In the genomic region with DNA sequence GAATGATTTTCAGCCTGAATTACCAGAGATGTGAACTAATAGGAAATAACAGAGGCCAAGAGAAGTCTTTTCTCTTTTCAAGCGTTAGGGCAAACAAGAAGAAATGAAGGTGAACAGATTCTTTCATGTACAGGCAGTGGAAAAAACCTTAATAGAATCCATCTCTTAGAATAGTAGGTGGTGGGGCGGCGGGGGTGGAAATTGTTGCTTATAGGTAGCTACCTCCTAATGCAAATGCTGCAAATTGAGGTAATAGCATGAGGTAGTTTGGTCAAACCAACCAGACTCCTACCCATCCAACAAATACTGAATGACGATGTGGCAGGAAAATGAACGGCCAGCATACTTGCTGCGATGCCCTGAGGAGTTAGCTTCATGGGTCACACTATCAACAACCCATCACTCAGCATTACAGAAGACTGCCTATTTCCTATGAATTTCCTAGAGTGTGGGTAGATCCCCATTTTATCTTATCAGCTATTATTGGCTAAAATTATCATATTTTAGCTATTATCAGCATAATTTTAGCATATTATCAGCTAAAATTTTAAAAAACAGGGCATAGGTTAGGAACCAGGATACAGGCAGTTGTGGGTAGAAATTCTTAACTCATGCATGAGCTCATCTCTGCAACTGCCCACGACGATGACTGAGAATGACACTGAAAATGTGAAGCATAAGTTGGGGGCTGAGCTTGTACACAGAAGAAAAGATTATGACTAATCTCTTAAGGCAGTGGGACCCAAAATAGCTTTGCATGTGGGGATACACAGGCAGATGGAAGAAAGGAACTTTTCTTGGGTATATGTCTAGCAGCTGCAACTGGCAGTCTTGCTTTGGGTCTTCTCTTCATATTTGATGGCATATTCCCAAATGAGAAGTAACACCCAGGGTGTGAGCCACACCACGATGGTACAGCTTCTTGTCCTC, we compare ENCODE assay signal across 9 cellular contexts.
DNase-seq lines count a peak whose midpoint lies in the region; ATAC-seq and TF ChIP-seq lines count a peak whose summit lies in the region.
"Had no signal": no experiment of that assay in that cellular context is flagged by ENCODE, and none has a peak within 500 bp of the region (broad histone marks: within the 10 kb centered on the region; RNA-seq: fewer than 3 reads in every experiment).

No MANE protein-coding gene starts in this region.

- peak; percentile 52 for DNase-seq in AG08396 (ENCODE audit: low spot score)
- DNase-seq in caudate nucleus (lab: John Stamatoyannopoulos, UW): peak in 36 of 61 donors; percentile 12 to 93 (median 48)
- DNase-seq in stimulated activated naive B cell treated with anti-CD40 and anti-IgM and Interleukin-4, amounts not matched to agents 10 μg/mL and 1 μg/mL and 100 μg/mL, for 72 hours: peak; percentile 29
- no peak for DNase-seq in retina
- no peak for DNase-seq in NCI-H2227 (lab: John Stamatoyannopoulos, UW; ENCODE audit: unreplicated experiment)
- no peak for DNase-seq in BE2C

- H3K27ac Mint-ChIP-seq in stimulated activated naive B cell treated with anti-CD40 and anti-IgM and Interleukin-4, amounts not matched to agents 10 μg/mL and 1 μg/mL and 100 μg/mL, for 72 hours: peak overlapping the region; percentile 77

- peaks cover 21% of the 10 kb centered on the region for H3K36me3 ChIP-seq in BE2C

- no peaks in the 10 kb centered on the region for H3K27me3 Mint-ChIP-seq in stimulated activated naive B cell treated with anti-CD40 and anti-IgM and Interleukin-4, amounts not matched to agents 10 μg/mL and 1 μg/mL and 100 μg/mL, for 72 hours

- H3K9me3 ChIP-seq in BE2C: no peaks in the 10 kb centered on the region

- no peaks in the 10 kb centered on the region for H3K27me3 ChIP-seq in BE2C
- H3K27me3 ChIP-seq: cardiac muscle cell had no signal

- H3K4me1 ChIP-seq in BE2C: no peaks in the 10 kb centered on the region

- peaks cover 50 to 62% of the 10 kb centered on the region in 2 donors for H3K36me3 Mint-ChIP-seq in stimulated activated naive B cell treated with anti-CD40 and anti-IgM and Interleukin-4, amounts not matched to agents 10 μg/mL and 1 μg/mL and 100 μg/mL, for 72 hours

- H3K4me3 Mint-ChIP-seq in stimulated activated naive B cell treated with anti-CD40 and anti-IgM and Interleukin-4, amounts not matched to agents 10 μg/mL and 1 μg/mL and 100 μg/mL, for 72 hours: no peak overlapping the region

- peaks cover 19 to 35% of the 10 kb centered on the region in 2 donors for H3K4me1 Mint-ChIP-seq in stimulated activated naive B cell treated with anti-CD40 and anti-IgM and Interleukin-4, amounts not matched to agents 10 μg/mL and 1 μg/mL and 100 μg/mL, for 72 hours

- no peaks in the 10 kb centered on the region for H3K9me3 Mint-ChIP-seq in stimulated activated naive B cell treated with anti-CD40 and anti-IgM and Interleukin-4, amounts not matched to agents 10 μg/mL and 1 μg/mL and 100 μg/mL, for 72 hours

- ATAC-seq in GM19351 (IDR thresholded peaks at IDR 0.05; ENCODE audit: unreplicated experiment) (peak; percentile 98), HG03442 (IDR thresholded peaks at IDR 0.05; ENCODE audit: unreplicated experiment) (peak; percentile 95)
- ATAC-seq in stimulated activated naive B cell treated with anti-CD40 and anti-IgM and Interleukin-4, amounts not matched to agents 10 μg/mL and 1 μg/mL and 100 μg/mL, for 72 hours (replicated peaks): peak; percentile 91 to 97

- H3K27ac ChIP-seq in caudate nucleus (ENCODE audit: low read depth, low read length): peak overlapping the region; percentile 92
- H3K27ac ChIP-seq: cardiac muscle cell had no signal

- no peak overlapping the region for H3K4me3 ChIP-seq in BE2C (ENCODE audit: low read depth, low read length)
- H3K4me3 ChIP-seq: cardiac muscle cell had no signal

- TF ChIP-seq CTCF in BE2C (IDR thresholded peaks at IDR 0.05; ENCODE audit: low read depth, low read length): no peak

Comparison
In these comparisons a context has a peak if more than half of its experiments do, and no peak if none do; other contexts are left out.
1. DNase-seq: peak in AG08396 (single experiment), caudate nucleus (36 of 61) and stimulated activated naive B cell treated with anti-CD40 and anti-IgM and Interleukin-4, amounts not matched to agents 10 μg/mL and 1 μg/mL and 100 μg/mL, for 72 hours (single experiment); none in retina (single experiment), NCI-H2227 (single experiment) and BE2C (single experiment).
2. Peak in every context shown above with its lines, with median percentiles within 50 percentile points of each other: ATAC-seq.